ENCODE assay signal across 9 cellular contexts in genomic region chr4:27861381-27861787, GRCh38.
DNase-seq lines count a peak whose midpoint lies in the region; ATAC-seq and TF ChIP-seq lines count a peak whose summit lies in the region.
"Had no signal": no experiment of that assay in that cellular context is flagged by ENCODE, and none has a peak within 500 bp of the region (broad histone marks: within the 10 kb centered on the region; RNA-seq: fewer than 3 reads in every experiment).

No MANE protein-coding gene starts in this region.

- no peak overlapping the region for H3K4me3 ChIP-seq in endodermal cell (ENCODE audit: low read length)

- H3K9me3 ChIP-seq in endodermal cell (ENCODE audit: control insufficient read depth, low read length), result no peaks in the 10 kb centered on the region

- peak; percentile 95 for TF ChIP-seq CTCF in endodermal cell (conservative IDR thresholded peaks at IDR 0.05)
- no peak for TF ChIP-seq CTCF in natural killer cell (IDR thresholded peaks at IDR 0.05)

- H3K4me3 Mint-ChIP-seq in endodermal cell (no peak overlapping the region), natural killer cell (no peak overlapping the region)
- no peak overlapping the region for H3K4me3 Mint-ChIP-seq in activated T-helper 1 cell treated with anti-CD3 and anti-CD28 coated beads, Interleukin-12 subunit alpha, Interleukin-12 subunit beta, Interleukin-2, Interleukin-4 antibody, amounts not matched to agents 30 ng/mL and 10 ng/mL and 1 ng/mL, durations not matched to agents 14 hours and 24 hours and 36 hours

- intact Hi-C loops in natural killer cell (cut with micrococcal nuclease), result no loop called here
- intact Hi-C loops in activated T-helper 1 cell treated with anti-CD3 and anti-CD28 coated beads, Interleukin-12 subunit alpha, Interleukin-12 subunit beta, Interleukin-2, Interleukin-4 antibody, amounts not matched to agents 30 ng/mL and 10 ng/mL and 1 ng/mL, durations not matched to agents 14 hours and 24 hours and 36 hours (cut with micrococcal nuclease), result no loop called here

- no peaks in the 10 kb centered on the region for H3K27me3 Mint-ChIP-seq in endodermal cell (ENCODE audit: insufficient read depth)
- H3K27me3 Mint-ChIP-seq in natural killer cell (ENCODE audit: low read depth in 2 of 2), result no peaks in the 10 kb centered on the region
- H3K27me3 Mint-ChIP-seq in activated T-helper 1 cell treated with anti-CD3 and anti-CD28 coated beads, Interleukin-12 subunit alpha, Interleukin-12 subunit beta, Interleukin-2, Interleukin-4 antibody, amounts not matched to agents 30 ng/mL and 10 ng/mL and 1 ng/mL, durations not matched to agents 14 hours and 24 hours and 36 hours (ENCODE audit: insufficient read depth), result no peaks in the 10 kb centered on the region

- H3K4me1 Mint-ChIP-seq in endodermal cell, result peaks cover 5% of the 10 kb centered on the region
- H3K4me1 Mint-ChIP-seq in natural killer cell, result no peaks in the 10 kb centered on the region
- no peaks in the 10 kb centered on the region for H3K4me1 Mint-ChIP-seq in activated T-helper 1 cell treated with anti-CD3 and anti-CD28 coated beads, Interleukin-12 subunit alpha, Interleukin-12 subunit beta, Interleukin-2, Interleukin-4 antibody, amounts not matched to agents 30 ng/mL and 10 ng/mL and 1 ng/mL, durations not matched to agents 14 hours and 24 hours and 36 hours (ENCODE audit: low read depth)

- H3K4me1 ChIP-seq in endodermal cell (ENCODE audit: control insufficient read depth, insufficient read depth, low read length), result no peaks in the 10 kb centered on the region

- 75 to 88% methylated on average over 1 of the region's 1 CpG for WGBS in endodermal cell (ENCODE audit: insufficient coverage in 1 of 2, insufficient read length in 1 of 2), 2 experiments

- peak; percentile 0 for DNase-seq in NCI-H2171 treated with DMSO at 0.1 percent for 48 hours (lab: John Stamatoyannopoulos, UW)
- peak; percentile 81 for DNase-seq in endodermal cell
- peak; percentile 18 for DNase-seq in non-pigmented ciliary epithelial cell (ENCODE audit: low read depth)
- DNase-seq in activated effector memory CD4-positive, alpha-beta T cell treated with anti-CD3 and anti-CD28 coated beads, Interleukin-2, amount 50 U/mL, for 16 hours, result no peak
- no peak for DNase-seq in natural killer cell
- no peak for DNase-seq in activated CD4-positive, alpha-beta T cell treated with anti-CD3 and anti-CD28 coated beads for 1 hour
- no peak for DNase-seq in activated T-helper 1 cell treated with anti-CD3 and anti-CD28 coated beads, Interleukin-12 subunit alpha, Interleukin-12 subunit beta, Interleukin-2, Interleukin-4 antibody, amounts not matched to agents 30 ng/mL and 10 ng/mL and 1 ng/mL, durations not matched to agents 14 hours and 24 hours and 36 hours (ENCODE audit: low spot score)

- no peak overlapping the region for H3K27ac Mint-ChIP-seq in endodermal cell
- H3K27ac Mint-ChIP-seq in natural killer cell, result no peak overlapping the region
- H3K27ac Mint-ChIP-seq in activated T-helper 1 cell treated with anti-CD3 and anti-CD28 coated beads, Interleukin-12 subunit alpha, Interleukin-12 subunit beta, Interleukin-2, Interleukin-4 antibody, amounts not matched to agents 30 ng/mL and 10 ng/mL and 1 ng/mL, durations not matched to agents 14 hours and 24 hours and 36 hours, result no peak overlapping the region

- peak; percentile 58 for ATAC-seq in GM18511 (IDR thresholded peaks at IDR 0.05; ENCODE audit: unreplicated experiment)
- ATAC-seq in natural killer cell, result no peak

- H3K27ac ChIP-seq in endodermal cell (ENCODE audit: low read depth, low read length), result no peak overlapping the region
- H3K27ac ChIP-seq: HL-60 had no signal

- H3K36me3 Mint-ChIP-seq in endodermal cell (ENCODE audit: low read depth) (no peaks in the 10 kb centered on the region), natural killer cell (peaks cover 8% of the 10 kb centered on the region)
- no peaks in the 10 kb centered on the region for H3K36me3 Mint-ChIP-seq in activated T-helper 1 cell treated with anti-CD3 and anti-CD28 coated beads, Interleukin-12 subunit alpha, Interleukin-12 subunit beta, Interleukin-2, Interleukin-4 antibody, amounts not matched to agents 30 ng/mL and 10 ng/mL and 1 ng/mL, durations not matched to agents 14 hours and 24 hours and 36 hours (ENCODE audit: low read depth)

- no peak overlapping the region for H3K9ac ChIP-seq in endodermal cell (ENCODE audit: extremely low read depth, low read length, poor library complexity, severe bottlenecking)

- H3K9me3 Mint-ChIP-seq in endodermal cell, result no peaks in the 10 kb centered on the region
- H3K9me3 Mint-ChIP-seq in natural killer cell, result peaks cover 3 to 6% of the 10 kb centered on the region in 2 donors
- peaks cover 8% of the 10 kb centered on the region for H3K9me3 Mint-ChIP-seq in activated T-helper 1 cell treated with anti-CD3 and anti-CD28 coated beads, Interleukin-12 subunit alpha, Interleukin-12 subunit beta, Interleukin-2, Interleukin-4 antibody, amounts not matched to agents 30 ng/mL and 10 ng/mL and 1 ng/mL, durations not matched to agents 14 hours and 24 hours and 36 hours

- H3K27me3 ChIP-seq in endodermal cell (ENCODE audit: control insufficient read depth, insufficient read depth, low read length, poor library complexity, severe bottlenecking), result no peaks in the 10 kb centered on the region

- H3K36me3 ChIP-seq in endodermal cell (ENCODE audit: control insufficient read depth, insufficient read depth, low read length), result no peaks in the 10 kb centered on the region

Comparison
In these comparisons a context has a peak if more than half of its experiments do, and no peak if none do; other contexts are left out.
1. DNase-seq: peak in NCI-H2171 treated with DMSO at 0.1 percent for 48 hours (single experiment), endodermal cell (single experiment) and non-pigmented ciliary epithelial cell (single experiment); none in activated effector memory CD4-positive, alpha-beta T cell treated with anti-CD3 and anti-CD28 coated beads, Interleukin-2, amount 50 U/mL, for 16 hours (single experiment), natural killer cell (single experiment), activated CD4-positive, alpha-beta T cell treated with anti-CD3 and anti-CD28 coated beads for 1 hour (single experiment) and activated T-helper 1 cell treated with anti-CD3 and anti-CD28 coated beads, Interleukin-12 subunit alpha, Interleukin-12 subunit beta, Interleukin-2, Interleukin-4 antibody, amounts not matched to agents 30 ng/mL and 10 ng/mL and 1 ng/mL, durations not matched to agents 14 hours and 24 hours and 36 hours (single experiment).